ENCODE assay signal across 8 cellular contexts in the genomic region with DNA sequence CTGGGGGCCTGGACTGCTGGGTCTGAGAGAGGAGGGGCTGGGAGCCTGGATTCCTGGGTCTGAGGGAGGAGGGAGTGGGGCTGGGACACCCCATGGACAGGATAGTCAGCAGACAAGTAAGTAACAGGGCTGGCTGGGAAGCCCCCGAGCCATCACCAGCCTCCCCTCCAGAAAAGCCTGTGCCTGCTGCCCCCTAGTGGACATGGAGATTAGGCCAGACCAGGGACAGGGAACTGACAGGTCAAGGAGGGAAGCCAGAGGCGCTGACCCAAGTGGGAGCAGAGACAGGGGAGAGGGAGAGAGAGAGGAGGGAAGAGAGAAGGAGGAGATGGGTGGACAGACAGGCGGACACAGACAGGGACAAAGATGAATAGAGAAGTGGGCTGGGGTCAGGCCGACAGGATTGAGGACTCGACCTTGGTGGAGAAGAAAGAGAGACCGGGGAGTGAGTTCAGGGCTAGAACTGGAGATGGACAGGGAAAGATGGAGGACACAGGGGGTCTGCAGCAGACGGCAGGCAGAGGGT. TPM values are rescaled to one million over a fixed set of nuclear protein-coding genes. Genes with fewer than 3 reads are reported as not detected.
DNase-seq lines count a peak whose midpoint lies in the region; ATAC-seq and TF ChIP-seq lines count a peak whose summit lies in the region.

No MANE protein-coding gene starts in this region.

- no peaks in the 10 kb centered on the region for H3K36me3 Mint-ChIP-seq in T-cell
- H3K36me3 Mint-ChIP-seq in activated naive CD8-positive, alpha-beta T cell treated with anti-CD3 and anti-CD28 coated beads, Interleukin-2, amount 10 ng/mL, durations not matched to agents 7 days and 5 days, result no peaks in the 10 kb centered on the region

- peak overlapping the region; percentile 29 to 41 (median 40) for H3K4me3 Mint-ChIP-seq in T-cell
- H3K4me3 Mint-ChIP-seq in activated naive CD8-positive, alpha-beta T cell treated with anti-CD3 and anti-CD28 coated beads, Interleukin-2, amount 10 ng/mL, durations not matched to agents 7 days and 5 days, result no peak overlapping the region

- H3K9me3 Mint-ChIP-seq in T-cell, result no peaks in the 10 kb centered on the region
- no peaks in the 10 kb centered on the region for H3K9me3 Mint-ChIP-seq in activated naive CD8-positive, alpha-beta T cell treated with anti-CD3 and anti-CD28 coated beads, Interleukin-2, amount 10 ng/mL, durations not matched to agents 7 days and 5 days

- H3K27ac ChIP-seq in left ventricle myocardium inferior (replicated peaks), result no peak overlapping the region
- no peak overlapping the region for H3K27ac ChIP-seq in gastrocnemius medialis

- H3K4me3 ChIP-seq in LNCaP clone FGC (ENCODE audit: low read depth, low read length) (no peak overlapping the region), left ventricle myocardium inferior (no peak overlapping the region), gastrocnemius medialis (no peak overlapping the region)

- POLR2A ChIA-PET in T-cell (lab: Charles Lee), result no interaction called here
- POLR2A ChIA-PET in activated naive CD8-positive, alpha-beta T cell treated with anti-CD3 and anti-CD28 coated beads, Interleukin-2, amount 10 ng/mL, durations not matched to agents 7 days and 5 days (lab: Charles Lee), result interaction anchor here (0.6 to 1.5 kb wide), 5 partner anchors 39 to 380 kb away, joined by 3 to 7 read pairs (median 3); no protein-coding TSS in a partner anchor

- H3K4me1 ChIP-seq in left ventricle myocardium inferior (peaks cover 8% of the 10 kb centered on the region), gastrocnemius medialis (peaks cover 0 to under 1% of the 10 kb centered on the region in 2 donors)

- in situ Hi-C loops in gastrocnemius medialis (cut with MboI; ENCODE audit: low sequenced_read_pairs in 4 of 4), result no loop called here

- no peak for TF ChIP-seq POLR2A in gastrocnemius medialis (IDR thresholded peaks at IDR 0.05)

- TF ChIP-seq CTCF in LNCaP clone FGC (IDR thresholded peaks at IDR 0.05; ENCODE audit: control insufficient read depth, extremely low read depth, insufficient read depth) (peak; percentile 71), left ventricle myocardium inferior (IDR thresholded peaks at IDR 0.05; ENCODE audit: borderline replicate concordance) (peak; percentile 82), gastrocnemius medialis (IDR thresholded peaks at IDR 0.05 in 4 of 5, conservative IDR thresholded peaks at IDR 0.05 in 1 of 5) (peak; percentile 49 to 74 (median 68))

- intact Hi-C loops in left ventricle myocardium inferior (cut with micrococcal nuclease), result loop anchor here (10.0 kb wide), 1 partner anchor 70 kb away; a partner anchor contains a TSS
- intact Hi-C loops in gastrocnemius medialis (cut with DNase I; ENCODE audit: low total_unique reads), result no loop called here

- peaks cover 50 to 61% (median 57%) of the 10 kb centered on the region in 3 donors for H3K4me1 Mint-ChIP-seq in T-cell
- H3K4me1 Mint-ChIP-seq in activated naive CD8-positive, alpha-beta T cell treated with anti-CD3 and anti-CD28 coated beads, Interleukin-2, amount 10 ng/mL, durations not matched to agents 7 days and 5 days, result peaks cover 31% of the 10 kb centered on the region

- H3K9me3 ChIP-seq in left ventricle myocardium inferior (replicated peaks) (no peaks in the 10 kb centered on the region), gastrocnemius medialis (no peaks in the 10 kb centered on the region)

- peaks cover 87% of the 10 kb centered on the region for H3K27me3 ChIP-seq in left ventricle myocardium inferior (ENCODE audit: low read depth)
- peaks cover 57 to 70% (median 68%) of the 10 kb centered on the region in 3 donors for H3K27me3 ChIP-seq in gastrocnemius medialis

- H3K27ac Mint-ChIP-seq in T-cell, result peak overlapping the region; percentile 82 to 84
- H3K27ac Mint-ChIP-seq in activated naive CD8-positive, alpha-beta T cell treated with anti-CD3 and anti-CD28 coated beads, Interleukin-2, amount 10 ng/mL, durations not matched to agents 7 days and 5 days, result peak overlapping the region; percentile 64

- DNase-seq in GM04504 (ENCODE audit: low read depth), result peak; percentile 33
- DNase-seq in LNCaP clone FGC (ENCODE audit: low read depth), result no peak
- DNase-seq in T-cell, result peak; percentile 48 to 79 (median 69)
- peak; percentile 74 for DNase-seq in activated naive CD8-positive, alpha-beta T cell treated with anti-CD3 and anti-CD28 coated beads, Interleukin-2, amount 10 ng/mL, durations not matched to agents 7 days and 5 days
- peak; percentile 56 for DNase-seq in left ventricle myocardium inferior
- DNase-seq in gastrocnemius medialis, result peak; percentile 12 to 30

- ATAC-seq in T-cell (replicated peaks in 1 of 4), result peak; percentile 69 to 79 (median 73)
- ATAC-seq in activated naive CD8-positive, alpha-beta T cell treated with anti-CD3 and anti-CD28 coated beads, Interleukin-2, amount 10 ng/mL, durations not matched to agents 7 days and 5 days (ENCODE audit: low read depth), result peak; percentile 75
- peak; percentile 47 to 64 for ATAC-seq in gastrocnemius medialis
- no peak for ATAC-seq in HG02981 (IDR thresholded peaks at IDR 0.05; ENCODE audit: unreplicated experiment)
- no peak for ATAC-seq in HG03565 (IDR thresholded peaks at IDR 0.05; ENCODE audit: unreplicated experiment)

- CTCF ChIA-PET in T-cell (lab: Charles Lee), result no interaction called here

- H3K27me3 Mint-ChIP-seq in T-cell, result peaks cover 4 to 7% of the 10 kb centered on the region in 2 donors
- H3K27me3 Mint-ChIP-seq in activated naive CD8-positive, alpha-beta T cell treated with anti-CD3 and anti-CD28 coated beads, Interleukin-2, amount 10 ng/mL, durations not matched to agents 7 days and 5 days, result peaks cover 27% of the 10 kb centered on the region

- no peaks in the 10 kb centered on the region for H3K36me3 ChIP-seq in left ventricle myocardium inferior
- H3K36me3 ChIP-seq in gastrocnemius medialis, result no peaks in the 10 kb centered on the region

RNA-seq across cellular contexts. Expression of a gene that starts 6.7 kb away (rescaled TPM):
- 1 to 10 TPM; 5.9 to 8.5 (median 6.3) TPM for total RNA-seq in T-cell
- total RNA-seq in activated naive CD8-positive, alpha-beta T cell treated with anti-CD3 and anti-CD28 coated beads, Interleukin-2, amount 10 ng/mL, durations not matched to agents 7 days and 5 days, result 1 to 10 TPM; 4.3 to 4.5 TPM
- total RNA-seq in left ventricle myocardium inferior, result not detected
- total RNA-seq in gastrocnemius medialis, result not detected

RNA-seq across cellular contexts. Expression of a gene that starts 24.2 kb away (rescaled TPM):
- 100 to 1,000 TPM in 4 of 5 donors, 10 to 100 TPM in 1; 67.0 to 143 (median 131) TPM for total RNA-seq in T-cell
- total RNA-seq in activated naive CD8-positive, alpha-beta T cell treated with anti-CD3 and anti-CD28 coated beads, Interleukin-2, amount 10 ng/mL, durations not matched to agents 7 days and 5 days, result 10 to 100 TPM; 85.3 to 87.3 TPM
- 56.7 TPM for total RNA-seq in left ventricle myocardium inferior
- total RNA-seq in gastrocnemius medialis, result 100 to 1,000 TPM in 3 of 4 donors, 10 to 100 TPM in 1; 94.4 to 146 (median 110) TPM

RNA-seq across cellular contexts. Expression of a gene that starts 51.9 kb away (rescaled TPM):
- total RNA-seq in T-cell, result 1,000 to 10,000 TPM; 1,130 to 1,360 (median 1,288) TPM
- 100 to 1,000 TPM; 807 to 824 TPM for total RNA-seq in activated naive CD8-positive, alpha-beta T cell treated with anti-CD3 and anti-CD28 coated beads, Interleukin-2, amount 10 ng/mL, durations not matched to agents 7 days and 5 days
- total RNA-seq in left ventricle myocardium inferior, result 28.3 TPM
- 10 to 100 TPM; 12.1 to 21.6 (median 15.5) TPM for total RNA-seq in gastrocnemius medialis

RNA-seq across cellular contexts. Expression of a gene that starts 57.8 kb away (rescaled TPM):
- total RNA-seq in T-cell, result 10 to 100 TPM; 15.9 to 51.1 (median 19.0) TPM
- 10 to 100 TPM; 28.0 to 29.8 TPM for total RNA-seq in activated naive CD8-positive, alpha-beta T cell treated with anti-CD3 and anti-CD28 coated beads, Interleukin-2, amount 10 ng/mL, durations not matched to agents 7 days and 5 days
- not detected for total RNA-seq in left ventricle myocardium inferior
- under 1 TPM in 1 of 4 donors, not detected in 3; 0.20 TPM for total RNA-seq in gastrocnemius medialis

RNA-seq across cellular contexts. Expression of a gene that starts 59.1 kb away (rescaled TPM):
- total RNA-seq in T-cell (10 to 100 TPM in 1 of 5 donors, 1 to 10 TPM in 4; 4.3 to 14.4 (median 6.3) TPM), left ventricle myocardium inferior (375 TPM), gastrocnemius medialis (not detected)
- total RNA-seq in activated naive CD8-positive, alpha-beta T cell treated with anti-CD3 and anti-CD28 coated beads, Interleukin-2, amount 10 ng/mL, durations not matched to agents 7 days and 5 days, result 1 to 10 TPM; 4.5 to 7.1 TPM

Comparison
In these comparisons a context has a peak if more than half of its experiments do, and no peak if none do; other contexts are left out.
1. ATAC-seq: peak in T-cell (4 of 4), activated naive CD8-positive, alpha-beta T cell treated with anti-CD3 and anti-CD28 coated beads, Interleukin-2, amount 10 ng/mL, durations not matched to agents 7 days and 5 days (single experiment) and gastrocnemius medialis (2 of 2); none in HG02981 (single experiment) and HG03565 (single experiment).
2. RNA of a gene that starts 51.9 kb away (total RNA-seq): 1,130 to 1,360 TPM in T-cell and 807 to 824 TPM in activated naive CD8-positive, alpha-beta T cell treated with anti-CD3 and anti-CD28 coated beads, Interleukin-2, amount 10 ng/mL, durations not matched to agents 7 days and 5 days; 28.3 TPM in left ventricle myocardium inferior (single experiment) and 12.1 to 21.6 TPM in gastrocnemius medialis; every median in the first group is over 10 times any median in the second.
3. Peak in every context shown above with its lines, with median percentiles within 50 percentile points of each other: CTCF ChIP-seq.